ENCODE assay signal across 12 cellular contexts in the genomic region with DNA sequence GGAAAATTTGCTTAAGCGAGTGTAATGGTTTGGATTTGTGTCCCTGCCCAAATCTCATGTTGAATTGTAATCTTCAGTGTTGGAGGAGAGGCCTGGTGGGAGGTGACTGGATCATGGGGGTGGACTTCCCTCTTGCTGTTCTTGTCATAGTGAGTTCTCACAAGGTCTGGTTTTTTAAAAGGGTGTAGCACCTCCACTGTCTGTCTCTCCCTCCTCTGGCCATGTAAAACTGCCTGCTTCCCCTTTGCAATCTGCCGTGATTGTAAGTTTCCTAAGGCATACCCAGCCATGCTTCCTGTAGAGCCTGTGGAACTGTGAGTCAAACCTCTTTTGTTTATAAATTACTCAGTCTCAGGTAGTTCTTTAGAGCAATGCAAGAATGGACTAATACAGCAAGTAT. TPM values are rescaled to one million over a fixed set of nuclear protein-coding genes. Genes with fewer than 3 reads are reported as not detected.
A peak's percentile ranks its signal among the peaks of the same experiment; 100 is the strongest.
DNase-seq lines count a peak whose midpoint lies in the region; ATAC-seq and TF ChIP-seq lines count a peak whose summit lies in the region.
"Had no signal": no experiment of that assay in that cellular context is flagged by ENCODE, and none has a peak within 500 bp of the region (broad histone marks: within the 10 kb centered on the region; RNA-seq: fewer than 3 reads in every experiment).

No MANE protein-coding gene starts in this region.

- no peak overlapping the region for H3K23ac ChIP-seq in mesenchymal stem cell (ENCODE audit: low read length in 2 of 2)

- no peak for TF ChIP-seq CTCF in nephron progenitor cell (IDR thresholded peaks at IDR 0.05)

- peaks cover 5% of the 10 kb centered on the region for H3K4me1 ChIP-seq in mesenchymal stem cell (ENCODE audit: control insufficient read depth, insufficient read depth, low read depth, low read length)

- no peak overlapping the region for H3K4ac ChIP-seq in mesenchymal stem cell (ENCODE audit: low read depth in 1 of 2, low read length in 2 of 2)

- 78% methylated on average over 2 of the region's 2 CpGs for whole genome bisulfite sequencing in mesenchymal stem cell

- H3K36me3 Mint-ChIP-seq in activated T-cell treated with anti-CD3 and anti-CD28 coated beads, Interleukin-2, amount 50 U/mL, for 24 hours (ENCODE audit: low read depth): peaks cover 47% of the 10 kb centered on the region
- H3K36me3 Mint-ChIP-seq in dendritic cell treated with granulocyte-macrophage colony-stimulating factor and Interleukin-4, amounts not matched to agents 40 ng/mL and 50 ng/mL, for 4 days (ENCODE audit: low read depth): peaks cover 51% of the 10 kb centered on the region
- H3K36me3 Mint-ChIP-seq in nephron progenitor cell (ENCODE audit: low read depth): peaks cover 51% of the 10 kb centered on the region

- H3K14ac ChIP-seq in mesenchymal stem cell (ENCODE audit: low read length in 2 of 2): no peak overlapping the region

- peaks cover 12 to 21% of the 10 kb centered on the region in 2 experiments for H3K36me3 ChIP-seq in mesenchymal stem cell (ENCODE audit: control insufficient read depth in 1 of 2, insufficient read depth in 2 of 2, low read depth in 1 of 2, low read length in 2 of 2)

- H3K79me1 ChIP-seq in mesenchymal stem cell (replicated peaks; ENCODE audit: low read length, poor library complexity, severe bottlenecking): peaks cover 9% of the 10 kb centered on the region

- H3K4me3 Mint-ChIP-seq in activated T-cell treated with anti-CD3 and anti-CD28 coated beads, Interleukin-2, amount 50 U/mL, for 24 hours: no peak overlapping the region
- H3K4me3 Mint-ChIP-seq in dendritic cell treated with granulocyte-macrophage colony-stimulating factor and Interleukin-4, amounts not matched to agents 40 ng/mL and 50 ng/mL, for 4 days: no peak overlapping the region
- H3K4me3 Mint-ChIP-seq in nephron progenitor cell: no peak overlapping the region
- H3K4me3 Mint-ChIP-seq: activated CD8-positive, alpha-beta memory T cell treated with anti-CD3 and anti-CD28 coated beads, Interleukin-2, amount 10 ng/mL, durations not matched to agents 7 days and 5 days; nephron had no signal

- no peak overlapping the region for H3K9ac ChIP-seq in mesenchymal stem cell (ENCODE audit: low read length)

- no peak overlapping the region for H2AFZ ChIP-seq in mesenchymal stem cell (ENCODE audit: low read depth, low read length)

- H3K27me3 Mint-ChIP-seq in activated T-cell treated with anti-CD3 and anti-CD28 coated beads, Interleukin-2, amount 50 U/mL, for 24 hours: no peaks in the 10 kb centered on the region
- no peaks in the 10 kb centered on the region for H3K27me3 Mint-ChIP-seq in dendritic cell treated with granulocyte-macrophage colony-stimulating factor and Interleukin-4, amounts not matched to agents 40 ng/mL and 50 ng/mL, for 4 days
- no peaks in the 10 kb centered on the region for H3K27me3 Mint-ChIP-seq in nephron progenitor cell (ENCODE audit: low read depth, poor library complexity)
- H3K27me3 Mint-ChIP-seq: activated CD8-positive, alpha-beta memory T cell treated with anti-CD3 and anti-CD28 coated beads, Interleukin-2, amount 10 ng/mL, durations not matched to agents 7 days and 5 days had no signal

- no peak overlapping the region for H4K91ac ChIP-seq in mesenchymal stem cell (ENCODE audit: low read length)

- H4K8ac ChIP-seq in mesenchymal stem cell (ENCODE audit: low read length): no peak overlapping the region

- no peak overlapping the region for H2BK120ac ChIP-seq in mesenchymal stem cell (ENCODE audit: low read depth, low read length)

- no peak overlapping the region for H3K18ac ChIP-seq in mesenchymal stem cell (ENCODE audit: low read depth in 1 of 2, low read length in 2 of 2)

- H3K4me3 ChIP-seq in mesenchymal stem cell (ENCODE audit: insufficient read depth in 1 of 2, low read depth in 1 of 2, low read length in 2 of 2): no peak overlapping the region
- H3K4me3 ChIP-seq: skin epidermis had no signal

- H3K9me3 ChIP-seq in mesenchymal stem cell (ENCODE audit: control insufficient read depth, low read length): no peaks in the 10 kb centered on the region

- no peak overlapping the region for H3K27ac ChIP-seq in mesenchymal stem cell (ENCODE audit: low read length, poor library complexity, severe bottlenecking)
- H3K27ac ChIP-seq: brain microvascular endothelial cell, skin epidermis had no signal

- intact Hi-C loops in dendritic cell treated with granulocyte-macrophage colony-stimulating factor and Interleukin-4, amounts not matched to agents 40 ng/mL and 50 ng/mL, for 4 days (cut with micrococcal nuclease): no loop called here

- no peaks in the 10 kb centered on the region for H3K9me3 Mint-ChIP-seq in activated T-cell treated with anti-CD3 and anti-CD28 coated beads, Interleukin-2, amount 50 U/mL, for 24 hours
- no peaks in the 10 kb centered on the region for H3K9me3 Mint-ChIP-seq in dendritic cell treated with granulocyte-macrophage colony-stimulating factor and Interleukin-4, amounts not matched to agents 40 ng/mL and 50 ng/mL, for 4 days
- H3K9me3 Mint-ChIP-seq in nephron progenitor cell: no peaks in the 10 kb centered on the region
- H3K9me3 Mint-ChIP-seq: nephron had no signal

- no peak overlapping the region for H2BK5ac ChIP-seq in mesenchymal stem cell (ENCODE audit: low read depth, low read length, poor library complexity, severe bottlenecking)

- peak; percentile 73 for ATAC-seq in HG02870 (IDR thresholded peaks at IDR 0.05; ENCODE audit: unreplicated experiment)
- ATAC-seq: activated CD8-positive, alpha-beta memory T cell treated with anti-CD3 and anti-CD28 coated beads, Interleukin-2, amount 10 ng/mL, durations not matched to agents 7 days and 5 days had no signal

- H2AK5ac ChIP-seq in mesenchymal stem cell (ENCODE audit: low read length, severe bottlenecking): no peak overlapping the region

- no peak overlapping the region for H2BK12ac ChIP-seq in mesenchymal stem cell (ENCODE audit: low read length in 2 of 2)

- H3K27ac Mint-ChIP-seq in activated T-cell treated with anti-CD3 and anti-CD28 coated beads, Interleukin-2, amount 50 U/mL, for 24 hours: peak overlapping the region; percentile 56
- H3K27ac Mint-ChIP-seq in dendritic cell treated with granulocyte-macrophage colony-stimulating factor and Interleukin-4, amounts not matched to agents 40 ng/mL and 50 ng/mL, for 4 days: peak overlapping the region; percentile 21
- H3K27ac Mint-ChIP-seq in nephron progenitor cell: no peak overlapping the region
- H3K27ac Mint-ChIP-seq: activated CD8-positive, alpha-beta memory T cell treated with anti-CD3 and anti-CD28 coated beads, Interleukin-2, amount 10 ng/mL, durations not matched to agents 7 days and 5 days; nephron had no signal

- no peak for DNase-seq in activated T-cell treated with anti-CD3 and anti-CD28 coated beads, Interleukin-2, amount 50 U/mL, for 24 hours
- DNase-seq in activated T-cell treated with anti-CD3 and anti-CD28 coated beads for 4 hours (no peak), mesenchymal stem cell (peak; percentile 65), nephron progenitor cell (no peak), NCI-H2227 treated with DMSO at 0.1 percent for 48 hours (lab: John Stamatoyannopoulos, UW) (no peak)
- DNase-seq in stimulated activated naive CD4-positive, alpha-beta T cell treated with Interleukin-2 at 50 U/mL for 16 hours (lab: John Stamatoyannopoulos, UW): no peak
- DNase-seq: activated CD8-positive, alpha-beta memory T cell treated with anti-CD3 and anti-CD28 coated beads, Interleukin-2, amount 10 ng/mL, durations not matched to agents 7 days and 5 days; brain microvascular endothelial cell had no signal

- H2BK15ac ChIP-seq in mesenchymal stem cell (ENCODE audit: low read depth, poor library complexity, severe bottlenecking): no peak overlapping the region

- H3K4me1 Mint-ChIP-seq in activated T-cell treated with anti-CD3 and anti-CD28 coated beads, Interleukin-2, amount 50 U/mL, for 24 hours (ENCODE audit: low read depth): peaks cover 58% of the 10 kb centered on the region
- H3K4me1 Mint-ChIP-seq in dendritic cell treated with granulocyte-macrophage colony-stimulating factor and Interleukin-4, amounts not matched to agents 40 ng/mL and 50 ng/mL, for 4 days (ENCODE audit: low read depth): peaks cover 52% of the 10 kb centered on the region
- no peaks in the 10 kb centered on the region for H3K4me1 Mint-ChIP-seq in nephron progenitor cell

- no peak overlapping the region for H3K4me2 ChIP-seq in mesenchymal stem cell (ENCODE audit: low read length, poor library complexity, severe bottlenecking)

- no peaks in the 10 kb centered on the region for H3K27me3 ChIP-seq in mesenchymal stem cell (ENCODE audit: control insufficient read depth in 1 of 2, insufficient read depth in 1 of 2, low read length in 2 of 2)
- H3K27me3 ChIP-seq: brain microvascular endothelial cell had no signal

RNA-seq across cellular contexts. Expression of gene YIPF4, which starts 6.6 kb away (rescaled TPM):
- polyA plus RNA-seq in mesenchymal stem cell (2013, experiment 1 of 2): 12.6 TPM
- polyA plus RNA-seq in mesenchymal stem cell (2013, experiment 2 of 2): 13.0 TPM

RNA-seq across cellular contexts. Expression of gene NLRC4, which starts 19.6 kb away (rescaled TPM):
- polyA plus RNA-seq in mesenchymal stem cell (2013, experiment 1 of 2): not detected
- 0.03 TPM for polyA plus RNA-seq in mesenchymal stem cell (2013, experiment 2 of 2)
